1 cellular context compared by ENCODE assay signal in genomic region chr12:15004401-15004800, GRCh38.
TF ChIP-seq lines count a peak whose summit lies in the region.

No MANE protein-coding gene starts in this region.

TF ChIP-seq in HepG2, 621 proteins besides CTCF, POLR2A, EP300 and RAD21:
- TF ChIP-seq RARA (CRISPR knock-in tag; IDR thresholded peaks at IDR 0.05) (no peak), CREB1 (IDR thresholded peaks at IDR 0.05) (0 out of 2 replicates have a peak, but pooled peaks have one; percentile 19), CREB1 (CRISPR knock-in tag; IDR thresholded peaks at IDR 0.05) (no peak)
